In the genomic region with DNA sequence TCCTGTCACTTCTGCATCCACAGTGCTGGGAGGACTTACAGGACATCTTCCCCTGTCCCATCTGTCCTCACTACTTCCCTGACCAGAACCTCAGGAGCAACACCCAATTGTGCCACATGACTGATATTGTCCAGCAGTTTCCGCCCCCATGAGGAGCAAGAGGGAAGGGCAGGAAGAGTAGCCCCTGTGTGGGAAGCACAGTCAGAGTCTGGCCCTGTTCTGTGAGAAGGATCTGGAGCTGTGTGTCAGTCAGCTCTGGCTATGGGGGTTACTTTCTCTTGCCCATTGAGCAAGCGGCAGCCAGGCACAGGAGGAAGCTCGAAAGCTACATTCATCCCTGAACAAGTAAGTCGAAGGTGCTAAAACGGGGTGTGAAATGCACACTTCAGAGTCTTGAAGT, we compare ENCODE assay signal across 12 cellular contexts. TPM values are rescaled to one million over a fixed set of nuclear protein-coding genes. Genes with fewer than 3 reads are reported as not detected.
DNase-seq lines count a peak whose midpoint lies in the region; ATAC-seq, FAIRE-seq and TF ChIP-seq lines count a peak whose summit lies in the region.
"Had no signal": no experiment of that assay in that cellular context is flagged by ENCODE, and none has a peak within 500 bp of the region (broad histone marks: within the 10 kb centered on the region; RNA-seq: fewer than 3 reads in every experiment).

No MANE protein-coding gene starts in this region.

- H3K4me3 Mint-ChIP-seq in stimulated activated naive CD8-positive, alpha-beta T cell treated with anti-CD3 and anti-CD28 coated beads, Interleukin-15, amount 100 ng/mL, for 72 hours = no peak overlapping the region
- H3K4me3 Mint-ChIP-seq in endodermal cell = no peak overlapping the region
- H3K4me3 Mint-ChIP-seq: central memory CD8-positive, alpha-beta T cell had no signal

- H3K27ac Mint-ChIP-seq in stimulated activated naive CD8-positive, alpha-beta T cell treated with anti-CD3 and anti-CD28 coated beads, Interleukin-15, amount 100 ng/mL, for 72 hours = no peak overlapping the region
- no peak overlapping the region for H3K27ac Mint-ChIP-seq in endodermal cell

- no peaks in the 10 kb centered on the region for H3K9me3 ChIP-seq in endodermal cell (ENCODE audit: control insufficient read depth, low read length)
- H3K9me3 ChIP-seq in stomach = no peaks in the 10 kb centered on the region

- H3K36me3 Mint-ChIP-seq in endodermal cell (ENCODE audit: low read depth) = peaks cover 3% of the 10 kb centered on the region

- intact Hi-C loops in stomach (cut with DNase I; ENCODE audit: low total_unique reads) = no loop called here

- H3K9ac ChIP-seq in endodermal cell (ENCODE audit: extremely low read depth, low read length, poor library complexity, severe bottlenecking) = no peak overlapping the region

- DNase-seq in stimulated activated naive CD8-positive, alpha-beta T cell treated with anti-CD3 and anti-CD28 coated beads, Interleukin-15, amount 100 ng/mL, for 72 hours = no peak
- no peak for DNase-seq in stimulated activated naive CD8-positive, alpha-beta T cell treated with anti-CD3 and anti-CD28 coated beads, Interleukin-15, Interleukin-2, amounts not matched to agents 100 U/mL and 50 U/mL, for 24 hours
- DNase-seq in HuH-7 (ENCODE audit: low spot score) = peak; percentile 52
- peak; percentile 90 for DNase-seq in endodermal cell
- DNase-seq in urothelium cell line (ENCODE audit: low spot score) = no peak
- DNase-seq in stomach = no peak
- DNase-seq in GM10266 (ENCODE audit: extremely low spot score) = no peak
- DNase-seq: KBM-7 had no signal

- no peak for TF ChIP-seq POLR2A in stomach (IDR thresholded peaks at IDR 0.05)

- no peak for TF ChIP-seq EP300 in stomach (IDR thresholded peaks at IDR 0.05)

- H3K36me3 ChIP-seq in endodermal cell (ENCODE audit: control insufficient read depth, insufficient read depth, low read length) (no peaks in the 10 kb centered on the region), stomach (no peaks in the 10 kb centered on the region)

- H3K4me1 Mint-ChIP-seq in stimulated activated naive CD8-positive, alpha-beta T cell treated with anti-CD3 and anti-CD28 coated beads, Interleukin-15, amount 100 ng/mL, for 72 hours = no peaks in the 10 kb centered on the region
- peaks cover 3% of the 10 kb centered on the region for H3K4me1 Mint-ChIP-seq in endodermal cell
- H3K4me1 Mint-ChIP-seq: central memory CD8-positive, alpha-beta T cell had no signal

- H3K27me3 ChIP-seq in endodermal cell (ENCODE audit: control insufficient read depth, insufficient read depth, low read length, poor library complexity, severe bottlenecking) (no peaks in the 10 kb centered on the region), stomach (no peaks in the 10 kb centered on the region)

- no peaks in the 10 kb centered on the region for H3K4me1 ChIP-seq in endodermal cell (ENCODE audit: control insufficient read depth, insufficient read depth, low read length)
- no peaks in the 10 kb centered on the region for H3K4me1 ChIP-seq in stomach

- no peak overlapping the region for H3K4me3 ChIP-seq in endodermal cell (ENCODE audit: low read length)
- no peak overlapping the region for H3K4me3 ChIP-seq in stomach

- WGBS in endodermal cell (ENCODE audit: insufficient coverage in 1 of 2, insufficient read length in 1 of 2), 2 experiments = 65 to 76% methylated on average over 4 to 5 of the region's 5 CpGs
- 53 to 59% (median 55%) methylated on average over 5 of the region's 5 CpGs for WGBS in stomach, 5 donors

- H3K27me3 Mint-ChIP-seq in stimulated activated naive CD8-positive, alpha-beta T cell treated with anti-CD3 and anti-CD28 coated beads, Interleukin-15, amount 100 ng/mL, for 72 hours = peaks cover 23% of the 10 kb centered on the region
- no peaks in the 10 kb centered on the region for H3K27me3 Mint-ChIP-seq in endodermal cell (ENCODE audit: insufficient read depth)
- H3K27me3 Mint-ChIP-seq: central memory CD8-positive, alpha-beta T cell had no signal

- TF ChIP-seq CTCF in endodermal cell (conservative IDR thresholded peaks at IDR 0.05) = peak; percentile 76
- no peak for TF ChIP-seq CTCF in stomach (IDR thresholded peaks at IDR 0.05)
- TF ChIP-seq CTCF in GM10266 (IDR thresholded peaks at IDR 0.05; ENCODE audit: control insufficient read depth, insufficient read depth, low read depth, missing control alignments) = no peak

- ATAC-seq in stimulated activated naive CD8-positive, alpha-beta T cell treated with anti-CD3 and anti-CD28 coated beads, Interleukin-15, amount 100 ng/mL, for 72 hours = peak; percentile 60
- ATAC-seq in stimulated activated naive CD8-positive, alpha-beta T cell treated with anti-CD3 and anti-CD28 coated beads, Interleukin-15, Interleukin-2, amounts not matched to agents 100 U/mL and 50 U/mL, for 24 hours = no peak
- no peak for ATAC-seq in HG02678 (IDR thresholded peaks at IDR 0.05; ENCODE audit: unreplicated experiment)

- H3K9me3 Mint-ChIP-seq in stimulated activated naive CD8-positive, alpha-beta T cell treated with anti-CD3 and anti-CD28 coated beads, Interleukin-15, amount 100 ng/mL, for 72 hours = no peaks in the 10 kb centered on the region
- peaks cover 11% of the 10 kb centered on the region for H3K9me3 Mint-ChIP-seq in endodermal cell
- H3K9me3 Mint-ChIP-seq: central memory CD8-positive, alpha-beta T cell had no signal

- H3K27ac ChIP-seq in endodermal cell (ENCODE audit: low read depth, low read length) (no peak overlapping the region), stomach (no peak overlapping the region)
- H3K27ac ChIP-seq: RWPE1 had no signal

- no peak for FAIRE-seq in urothelium cell line (lab: Jason Lieb, UNC)

RNA-seq across cellular contexts. Expression of a gene that starts 14.8 kb away (rescaled TPM):
- total RNA-seq in endodermal cell (not detected), stomach (not detected)
- not detected for polyA plus RNA-seq in endodermal cell (2013, experiment 1 of 2)
- not detected for polyA plus RNA-seq in endodermal cell (2013, experiment 2 of 2)
- polyA plus RNA-seq in stomach = not detected
- total RNA-seq: renal cortical epithelial cell had no signal

RNA-seq across cellular contexts. Expression of a gene that starts 36.7 kb away (rescaled TPM):
- not detected for total RNA-seq in endodermal cell
- not detected for polyA plus RNA-seq in endodermal cell (2013, experiment 1 of 2)
- not detected for polyA plus RNA-seq in endodermal cell (2013, experiment 2 of 2)
- total RNA-seq in stomach = not detected
- not detected for polyA plus RNA-seq in stomach
- total RNA-seq: renal cortical epithelial cell had no signal

RNA-seq across cellular contexts. Expression of a gene that starts 39.5 kb away (rescaled TPM):
- 1 to 10 TPM; 2.7 to 3.8 TPM for total RNA-seq in endodermal cell
- polyA plus RNA-seq in endodermal cell (2013, experiment 1 of 2) = 0.85 TPM
- polyA plus RNA-seq in endodermal cell (2013, experiment 2 of 2) = 0.75 TPM
- 1 to 10 TPM in 1 of 5 donors, under 1 TPM in 1, not detected in 3; 0.73 to 3.6 TPM for total RNA-seq in stomach
- under 1 TPM; 0.25 to 0.61 (median 0.50) TPM for polyA plus RNA-seq in stomach

Comparison
In these comparisons a context has a peak if more than half of its experiments do, and no peak if none do; other contexts are left out.
1. DNase-seq: peak in HuH-7 (single experiment) and endodermal cell (single experiment); none in stimulated activated naive CD8-positive, alpha-beta T cell treated with anti-CD3 and anti-CD28 coated beads, Interleukin-15, amount 100 ng/mL, for 72 hours (0 of 2), stimulated activated naive CD8-positive, alpha-beta T cell treated with anti-CD3 and anti-CD28 coated beads, Interleukin-15, Interleukin-2, amounts not matched to agents 100 U/mL and 50 U/mL, for 24 hours (single experiment), urothelium cell line (single experiment), stomach (single experiment) and GM10266 (single experiment).